ENCODE assay signal across 26 cellular contexts in the genomic region with DNA sequence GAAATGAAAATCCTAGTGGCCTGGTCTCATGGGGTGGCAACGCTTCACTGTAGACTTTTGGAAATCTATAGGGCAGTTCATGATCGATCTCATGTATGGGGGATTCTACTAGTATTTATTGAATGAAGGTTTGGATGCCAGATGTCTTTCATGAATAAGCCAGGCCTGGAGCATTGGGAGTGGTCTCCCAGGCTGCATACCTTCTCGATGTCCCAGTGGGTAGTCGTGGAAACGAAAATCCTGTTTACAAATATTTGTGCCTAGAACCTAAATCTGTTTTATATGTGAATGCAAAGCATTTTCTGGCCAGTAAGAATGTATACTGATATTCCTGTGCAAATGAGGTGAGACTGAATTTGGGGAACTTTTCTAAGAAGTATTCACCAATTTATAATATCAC.
DNase-seq lines count a peak whose midpoint lies in the region; FAIRE-seq and TF ChIP-seq lines count a peak whose summit lies in the region.
"Had no signal": no experiment of that assay in that cellular context is flagged by ENCODE, and none has a peak within 500 bp of the region (broad histone marks: within the 10 kb centered on the region; RNA-seq: fewer than 3 reads in every experiment).

No MANE protein-coding gene starts in this region.

- H3K4ac ChIP-seq in mesendoderm (ENCODE audit: low read depth, low read length) = no peak overlapping the region

- no peak overlapping the region for H2AK5ac ChIP-seq in mesendoderm (ENCODE audit: low read length)

- H3K9me3 Mint-ChIP-seq in endodermal cell = no peaks in the 10 kb centered on the region
- H3K9me3 Mint-ChIP-seq: HFFc6 had no signal

- no peaks in the 10 kb centered on the region for H3K79me2 ChIP-seq in mesendoderm (ENCODE audit: control insufficient read depth, insufficient read depth, low read length)

- no peak overlapping the region for H4K8ac ChIP-seq in mesendoderm (ENCODE audit: low read depth, low read length)

- H3K4me1 ChIP-seq in NT2/D1 (ENCODE audit: insufficient read depth, insufficient read length) = no peaks in the 10 kb centered on the region
- H3K4me1 ChIP-seq in endodermal cell (ENCODE audit: control insufficient read depth, insufficient read depth, low read length) = peaks cover 2% of the 10 kb centered on the region
- no peaks in the 10 kb centered on the region for H3K4me1 ChIP-seq in mesendoderm (ENCODE audit: control insufficient read depth, low read depth, low read length)
- H3K4me1 ChIP-seq: SJSA1 had no signal

- H3K56ac ChIP-seq in mesendoderm (ENCODE audit: low read length) = no peak overlapping the region

- H3K79me1 ChIP-seq in mesendoderm (ENCODE audit: low read length) = no peaks in the 10 kb centered on the region

- H3K27me3 ChIP-seq in NT2/D1 (ENCODE audit: insufficient read depth, insufficient read length) (no peaks in the 10 kb centered on the region), endodermal cell (ENCODE audit: control insufficient read depth, insufficient read depth, low read length, poor library complexity, severe bottlenecking) (no peaks in the 10 kb centered on the region), mesendoderm (ENCODE audit: insufficient read depth, low read length, poor library complexity) (no peaks in the 10 kb centered on the region)
- H3K27me3 ChIP-seq: MG63, SJSA1 had no signal

- H2BK120ac ChIP-seq in mesendoderm (ENCODE audit: low read depth, low read length) = no peak overlapping the region

- H3K27ac ChIP-seq in endodermal cell (ENCODE audit: low read depth, low read length) (no peak overlapping the region), mesendoderm (ENCODE audit: low read depth, low read length) (no peak overlapping the region)
- H3K27ac ChIP-seq: C4-2B, SJSA1 had no signal

- no peaks in the 10 kb centered on the region for H3K9me3 ChIP-seq in NT2/D1 (ENCODE audit: insufficient read depth, low read length)
- peaks cover 4% of the 10 kb centered on the region for H3K9me3 ChIP-seq in endodermal cell (ENCODE audit: control insufficient read depth, low read length)
- H3K9me3 ChIP-seq: MG63, SJSA1 had no signal

- TF ChIP-seq POLR2A in H54 (IDR thresholded peaks at IDR 0.05; ENCODE audit: low read depth, low read length) = no peak

- DNase-seq in ELF-1 (ENCODE audit: low read depth, low spot score) = peak; percentile 9
- DNase-seq in NT2/D1 (ENCODE audit: low read depth, low spot score) = peak; percentile 18
- peak; percentile 59 for DNase-seq in endodermal cell
- peak; percentile 89 for DNase-seq in mesendoderm
- DNase-seq in NCI-H226 = no peak
- no peak for DNase-seq in H54 (ENCODE audit: insufficient read length, low spot score)
- no peak for DNase-seq in activated effector memory CD4-positive, alpha-beta T cell treated with Interleukin-2 at 50 U/mL for 16 hours
- DNase-seq: Calu3; CD8-positive, alpha-beta memory T cell; DMS153; GF-D8; H7; HFFc6; Kasumi-1; MG63; NCI-H1048; NCI-H1417 treated with DMSO at 0.1 percent for 48 hours; NCI-H1930; NCI-H2227 treated with DMSO at 0.1 percent for 48 hours; NCI-H510A treated with DMSO at 0.1 percent for 48 hours; NCI-H748 treated with DMSO at 0.1 percent for 48 hours; OCI-M1 had no signal

- H3K4me3 Mint-ChIP-seq in endodermal cell = no peak overlapping the region
- H3K4me3 Mint-ChIP-seq: CD8-positive, alpha-beta memory T cell; HFFc6 had no signal

- H3K4me3 ChIP-seq in NT2/D1 (ENCODE audit: insufficient read length, low read depth) = no peak overlapping the region
- no peak overlapping the region for H3K4me3 ChIP-seq in endodermal cell (ENCODE audit: low read length)
- no peak overlapping the region for H3K4me3 ChIP-seq in mesendoderm (ENCODE audit: low read length)
- H3K4me3 ChIP-seq: MG63, SJSA1 had no signal

- no peak overlapping the region for H3K4me2 ChIP-seq in mesendoderm (ENCODE audit: low read length)

- no peaks in the 10 kb centered on the region for H3K4me1 Mint-ChIP-seq in endodermal cell

- H3K36me3 ChIP-seq in NT2/D1 (ENCODE audit: insufficient read depth, insufficient read length, low read length) = no peaks in the 10 kb centered on the region
- H3K36me3 ChIP-seq in endodermal cell (ENCODE audit: control insufficient read depth, insufficient read depth, low read length) = no peaks in the 10 kb centered on the region
- no peaks in the 10 kb centered on the region for H3K36me3 ChIP-seq in mesendoderm (ENCODE audit: control insufficient read depth, insufficient read depth, low read length)
- H3K36me3 ChIP-seq: MG63 had no signal

- no peak overlapping the region for H4K5ac ChIP-seq in mesendoderm (ENCODE audit: low read length)

- H3K27me3 Mint-ChIP-seq in endodermal cell (ENCODE audit: insufficient read depth) = no peaks in the 10 kb centered on the region
- H3K27me3 Mint-ChIP-seq: CD8-positive, alpha-beta memory T cell had no signal

- no peaks in the 10 kb centered on the region for H3K36me3 Mint-ChIP-seq in endodermal cell (ENCODE audit: low read depth)

- no peak overlapping the region for H2BK15ac ChIP-seq in mesendoderm (replicated peaks; ENCODE audit: low read depth)

- no peak overlapping the region for H3K9ac ChIP-seq in NT2/D1 (ENCODE audit: insufficient read length, low read depth)
- no peak overlapping the region for H3K9ac ChIP-seq in endodermal cell (ENCODE audit: extremely low read depth, low read length, poor library complexity, severe bottlenecking)
- no peak overlapping the region for H3K9ac ChIP-seq in mesendoderm (ENCODE audit: low read length)

- peak overlapping the region; percentile 20 for H3K27ac Mint-ChIP-seq in endodermal cell
- H3K27ac Mint-ChIP-seq: CD8-positive, alpha-beta memory T cell; HFFc6 had no signal

- FAIRE-seq in H54 (lab: Jason Lieb, UNC) = no peak
- FAIRE-seq: GM19239, RCC 7860 had no signal

- no peak for TF ChIP-seq CTCF in endodermal cell (conservative IDR thresholded peaks at IDR 0.05)

- 93 to 95% methylated on average over 3 to 5 of the region's 5 CpGs for WGBS in endodermal cell (ENCODE audit: insufficient coverage in 1 of 2, insufficient read length in 1 of 2), 2 experiments
- no CpG with 5 or more reads among the region's 5 CpGs for WGBS in mesendoderm (ENCODE audit: extremely low coverage, insufficient coverage, low lambda C conversion rate)

- H3K18ac ChIP-seq in mesendoderm (ENCODE audit: low read length) = no peak overlapping the region

- H2BK5ac ChIP-seq in mesendoderm (ENCODE audit: low read length) = no peak overlapping the region

- no peak overlapping the region for H3K23ac ChIP-seq in mesendoderm (ENCODE audit: low read length)

Comparison
In these comparisons a context has a peak if more than half of its experiments do, and no peak if none do; other contexts are left out.
1. DNase-seq: peak in ELF-1 (single experiment), NT2/D1 (single experiment), endodermal cell (single experiment) and mesendoderm (single experiment); none in NCI-H226 (single experiment), H54 (single experiment) and activated effector memory CD4-positive, alpha-beta T cell treated with Interleukin-2 at 50 U/mL for 16 hours (single experiment).